24 cellular contexts compared by ENCODE assay signal in genomic region chr12:9710584-9711375, GRCh38. TPM values are rescaled to one million over a fixed set of nuclear protein-coding genes. Genes with fewer than 3 reads are reported as not detected.
DNase-seq lines count a peak whose midpoint lies in the region; ATAC-seq and FAIRE-seq lines count a peak whose summit lies in the region.
"Had no signal": no experiment of that assay in that cellular context is flagged by ENCODE, and none has a peak within 500 bp of the region (broad histone marks: within the 10 kb centered on the region; RNA-seq: fewer than 3 reads in every experiment).

No MANE protein-coding gene starts in this region.

- FAIRE-seq in HTR-8/SVneo (lab: Jason Lieb, UNC): no peak
- FAIRE-seq: GM12891 had no signal

- H3K27me3 Mint-ChIP-seq in activated T-cell treated with anti-CD3 and anti-CD28 coated beads, Interleukin-2, amount 50 U/mL, for 24 hours: no peaks in the 10 kb centered on the region
- no peaks in the 10 kb centered on the region for H3K27me3 Mint-ChIP-seq in T-helper 17 cell
- H3K27me3 Mint-ChIP-seq in stimulated activated naive B cell treated with anti-CD40 and anti-IgM and Interleukin-4, amounts not matched to agents 10 μg/mL and 1 μg/mL and 100 μg/mL, for 72 hours: no peaks in the 10 kb centered on the region
- H3K27me3 Mint-ChIP-seq: activated T-helper 17 cell treated with anti-CD3 and anti-CD28 coated beads, Interleukin-2, amount 50 U/mL, for 72 hours; progenitor cell of endocrine pancreas had no signal

- H3K4me1 Mint-ChIP-seq in activated T-cell treated with anti-CD3 and anti-CD28 coated beads, Interleukin-2, amount 50 U/mL, for 24 hours (ENCODE audit: low read depth): peaks cover 63% of the 10 kb centered on the region
- H3K4me1 Mint-ChIP-seq in T-helper 17 cell: peaks cover 42% of the 10 kb centered on the region
- peaks cover 66 to 94% of the 10 kb centered on the region in 2 donors for H3K4me1 Mint-ChIP-seq in stimulated activated naive B cell treated with anti-CD40 and anti-IgM and Interleukin-4, amounts not matched to agents 10 μg/mL and 1 μg/mL and 100 μg/mL, for 72 hours

- DNase-seq in activated T-cell treated with anti-CD3 and anti-CD28 coated beads, Interleukin-2, amount 50 U/mL, for 24 hours: no peak
- no peak for DNase-seq in activated T-cell treated with anti-CD3 and anti-CD28 coated beads for 4 hours
- DNase-seq in T-helper 17 cell: no peak
- DNase-seq in islet precursor cell: peak; percentile 56
- no peak for DNase-seq in stimulated activated naive B cell treated with anti-CD40 and anti-IgM and Interleukin-4, amounts not matched to agents 10 μg/mL and 1 μg/mL and 100 μg/mL, for 72 hours
- DNase-seq in HTR-8/SVneo (ENCODE audit: insufficient read length, low spot score): no peak
- DNase-seq in posterior cingulate gyrus: no peak
- DNase-seq: activated CD4-positive, alpha-beta T cell treated with anti-CD3 and anti-CD28 coated beads for 4 hours; AML-193; GOT3; left cardiac atrium; NCI-H1417; NCI-H2107; NCI-H510A; NK-92 treated with Interleukin-12 subunit alpha and Interleukin-12 subunit beta, amount 100 ng/mL, for 24 hours; Peyer's patch had no signal

- ATAC-seq in T-helper 17 cell: no peak
- ATAC-seq in stimulated activated naive B cell treated with anti-CD40 and anti-IgM and Interleukin-4, amounts not matched to agents 10 μg/mL and 1 μg/mL and 100 μg/mL, for 72 hours (replicated peaks): no peak
- no peak for ATAC-seq in GM21576 (IDR thresholded peaks at IDR 0.05; ENCODE audit: unreplicated experiment)
- ATAC-seq: activated T-helper 17 cell treated with anti-CD3 and anti-CD28 coated beads, Interleukin-2, amount 50 U/mL, for 72 hours; left cardiac atrium had no signal

- H3K27ac Mint-ChIP-seq in activated T-cell treated with anti-CD3 and anti-CD28 coated beads, Interleukin-2, amount 50 U/mL, for 24 hours: peak overlapping the region; percentile 54
- peak overlapping the region; percentile 98 for H3K27ac Mint-ChIP-seq in T-helper 17 cell
- peak overlapping the region; percentile 87 for H3K27ac Mint-ChIP-seq in stimulated activated naive B cell treated with anti-CD40 and anti-IgM and Interleukin-4, amounts not matched to agents 10 μg/mL and 1 μg/mL and 100 μg/mL, for 72 hours
- H3K27ac Mint-ChIP-seq: activated T-helper 17 cell treated with anti-CD3 and anti-CD28 coated beads, Interleukin-2, amount 50 U/mL, for 72 hours; mesothelial cell of epicardium; progenitor cell of endocrine pancreas had no signal

- no peaks in the 10 kb centered on the region for H3K9me3 ChIP-seq in T-helper 17 cell (ENCODE audit: control insufficient read depth, low read length, poor library complexity, severe bottlenecking)
- H3K9me3 ChIP-seq: breast epithelium, Peyer's patch, thoracic aorta had no signal

- no peak overlapping the region for H3K4me3 Mint-ChIP-seq in activated T-cell treated with anti-CD3 and anti-CD28 coated beads, Interleukin-2, amount 50 U/mL, for 24 hours
- H3K4me3 Mint-ChIP-seq in T-helper 17 cell: no peak overlapping the region
- H3K4me3 Mint-ChIP-seq in stimulated activated naive B cell treated with anti-CD40 and anti-IgM and Interleukin-4, amounts not matched to agents 10 μg/mL and 1 μg/mL and 100 μg/mL, for 72 hours: peak overlapping the region in 1 of 2 donors; percentile 17
- H3K4me3 Mint-ChIP-seq: activated T-helper 17 cell treated with anti-CD3 and anti-CD28 coated beads, Interleukin-2, amount 50 U/mL, for 72 hours; mesothelial cell of epicardium had no signal

- intact Hi-C loops in posterior cingulate gyrus (cut with DNase I): no loop called here

- H3K36me3 Mint-ChIP-seq in activated T-cell treated with anti-CD3 and anti-CD28 coated beads, Interleukin-2, amount 50 U/mL, for 24 hours (ENCODE audit: low read depth): peaks cover 17% of the 10 kb centered on the region
- H3K36me3 Mint-ChIP-seq in T-helper 17 cell (ENCODE audit: low read depth): no peaks in the 10 kb centered on the region
- peaks cover 52 to 67% of the 10 kb centered on the region in 2 donors for H3K36me3 Mint-ChIP-seq in stimulated activated naive B cell treated with anti-CD40 and anti-IgM and Interleukin-4, amounts not matched to agents 10 μg/mL and 1 μg/mL and 100 μg/mL, for 72 hours
- H3K36me3 Mint-ChIP-seq: mesothelial cell of epicardium had no signal

- H3K9me3 Mint-ChIP-seq in activated T-cell treated with anti-CD3 and anti-CD28 coated beads, Interleukin-2, amount 50 U/mL, for 24 hours: peaks cover 10% of the 10 kb centered on the region
- peaks cover 13 to 14% of the 10 kb centered on the region in 2 donors for H3K9me3 Mint-ChIP-seq in stimulated activated naive B cell treated with anti-CD40 and anti-IgM and Interleukin-4, amounts not matched to agents 10 μg/mL and 1 μg/mL and 100 μg/mL, for 72 hours

RNA-seq across cellular contexts. Expression of gene CLECL1, which starts 22.1 kb away (rescaled TPM):
- total RNA-seq in T-helper 17 cell: 1 to 10 TPM; 1.5 TPM
- total RNA-seq: A172, mesothelial cell of epicardium, progenitor cell of endocrine pancreas had no signal

RNA-seq across cellular contexts. Expression of gene CLEC2D, which starts 41.3 kb away (rescaled TPM):
- 100 to 1,000 TPM; 151 to 173 TPM for total RNA-seq in T-helper 17 cell

RNA-seq across cellular contexts. Expression of gene CD69, which starts 49.9 kb away (rescaled TPM):
- total RNA-seq in T-helper 17 cell: 1,000 to 10,000 TPM; 1,001 to 1,104 TPM
- total RNA-seq: A172, progenitor cell of endocrine pancreas had no signal
